Comparison of ENCODE assay signal across 8 cellular contexts in genomic region chr4:6687947-6688878, GRCh38. TPM values are rescaled to one million over a fixed set of nuclear protein-coding genes. Genes with fewer than 3 reads are reported as not detected.
DNase-seq lines count a peak whose midpoint lies in the region; ATAC-seq and TF ChIP-seq lines count a peak whose summit lies in the region.

No MANE protein-coding gene starts in this region.

- TF ChIP-seq CTCF in glutamatergic neuron (IDR thresholded peaks at IDR 0.05; ENCODE audit: partially characterized antibody, unreplicated experiment) = no peak
- no peak for TF ChIP-seq CTCF in transverse colon (IDR thresholded peaks at IDR 0.05)

- peak overlapping the region; percentile 34 to 55 (median 44) for H3K27ac ChIP-seq in transverse colon

- no peaks in the 10 kb centered on the region for H3K27me3 ChIP-seq in transverse colon

- intact Hi-C loops in activated CD4-positive, alpha-beta T cell treated with anti-CD3 and anti-CD28 coated beads, Interleukin-2, amount 10 ng/mL, durations not matched to agents 24 days and 14 days (cut with micrococcal nuclease) = loop anchor here (2.0 kb wide), 1 partner anchor 21 kb away; the partner anchor contains the start of gene MRFAP1L1
- intact Hi-C loops in transverse colon (cut with DNase I; ENCODE audit: low total_unique reads) = no loop called here

- peaks cover 0 to 17% (median 7%) of the 10 kb centered on the region in 4 donors for H3K4me1 ChIP-seq in transverse colon

- H3K27ac Mint-ChIP-seq in activated CD4-positive, alpha-beta T cell treated with anti-CD3 and anti-CD28 coated beads, Interleukin-2, amount 10 ng/mL, durations not matched to agents 24 days and 14 days = peak overlapping the region; percentile 92
- H3K27ac Mint-ChIP-seq in glutamatergic neuron (ENCODE audit: unreplicated experiment) = peak overlapping the region; percentile 91
- H3K27ac Mint-ChIP-seq in stimulated activated memory B cell treated with anti-CD40 and anti-IgM and Interleukin-4, amounts not matched to agents 10 μg/mL and 1 μg/mL and 100 μg/mL, for 72 hours = no peak overlapping the region

- H3K9me3 Mint-ChIP-seq in activated CD4-positive, alpha-beta T cell treated with anti-CD3 and anti-CD28 coated beads, Interleukin-2, amount 10 ng/mL, durations not matched to agents 24 days and 14 days = no peaks in the 10 kb centered on the region
- peaks cover 16% of the 10 kb centered on the region for H3K9me3 Mint-ChIP-seq in glutamatergic neuron (ENCODE audit: unreplicated experiment)
- H3K9me3 Mint-ChIP-seq in stimulated activated memory B cell treated with anti-CD40 and anti-IgM and Interleukin-4, amounts not matched to agents 10 μg/mL and 1 μg/mL and 100 μg/mL, for 72 hours = no peaks in the 10 kb centered on the region

- in situ Hi-C loops in transverse colon (cut with MboI; ENCODE audit: low pct_ligation_motif_present in 1 of 4, low pct_unique_long_range_greater_than_20kb in 1 of 4, low sequenced_read_pairs in 3 of 4) = no loop called here

- no peak for TF ChIP-seq EP300 in transverse colon (IDR thresholded peaks at IDR 0.05; ENCODE audit: low read depth)

- TF ChIP-seq POLR2A in transverse colon (IDR thresholded peaks at IDR 0.05) = no peak

- peak; percentile 6; the same call in 2 of the 3 replicates for ATAC-seq in SK-N-SH treated with all-trans-retinoic acid at 6 μM for 48 hours
- ATAC-seq in stimulated activated memory B cell treated with anti-CD40 and anti-IgM and Interleukin-4, amounts not matched to agents 10 μg/mL and 1 μg/mL and 100 μg/mL, for 72 hours = no peak

- no peaks in the 10 kb centered on the region for H3K9me3 ChIP-seq in transverse colon

- whole genome bisulfite sequencing in transverse colon (ENCODE audit: low coverage in 1 of 2), 2 donors = 85% methylated on average over 24 of the region's 24 CpGs; no CpG with 5 or more reads in 1 of the 2 donors

- peaks cover 10% of the 10 kb centered on the region for H3K36me3 Mint-ChIP-seq in activated CD4-positive, alpha-beta T cell treated with anti-CD3 and anti-CD28 coated beads, Interleukin-2, amount 10 ng/mL, durations not matched to agents 24 days and 14 days (ENCODE audit: low read depth)
- H3K36me3 Mint-ChIP-seq in glutamatergic neuron (ENCODE audit: unreplicated experiment) = no peaks in the 10 kb centered on the region
- H3K36me3 Mint-ChIP-seq in stimulated activated memory B cell treated with anti-CD40 and anti-IgM and Interleukin-4, amounts not matched to agents 10 μg/mL and 1 μg/mL and 100 μg/mL, for 72 hours = no peaks in the 10 kb centered on the region

- H3K4me1 Mint-ChIP-seq in activated CD4-positive, alpha-beta T cell treated with anti-CD3 and anti-CD28 coated beads, Interleukin-2, amount 10 ng/mL, durations not matched to agents 24 days and 14 days = peaks cover 60% of the 10 kb centered on the region
- peaks cover 20% of the 10 kb centered on the region for H3K4me1 Mint-ChIP-seq in glutamatergic neuron (ENCODE audit: low read depth, unreplicated experiment)
- H3K4me1 Mint-ChIP-seq in stimulated activated memory B cell treated with anti-CD40 and anti-IgM and Interleukin-4, amounts not matched to agents 10 μg/mL and 1 μg/mL and 100 μg/mL, for 72 hours = peaks cover 18% of the 10 kb centered on the region

- H3K36me3 ChIP-seq in transverse colon = no peaks in the 10 kb centered on the region

- H3K4me3 ChIP-seq in transverse colon = no peak overlapping the region

- DNase-seq in activated CD4-positive, alpha-beta T cell treated with anti-CD3 and anti-CD28 coated beads, Interleukin-2, amount 10 ng/mL, durations not matched to agents 24 days and 14 days = peak; percentile 62
- no peak for DNase-seq in activated CD4-positive, alpha-beta T cell treated with anti-CD3 and anti-CD28 coated beads, Interleukin-2, amount 50 U/mL, for 4 hours
- no peak for DNase-seq in glutamatergic neuron
- no peak for DNase-seq in transverse colon
- no peak for DNase-seq in cerebellum (ENCODE audit: low spot score)
- DNase-seq in NCI-H1930 (lab: John Stamatoyannopoulos, UW) = no peak

- H3K27me3 Mint-ChIP-seq in activated CD4-positive, alpha-beta T cell treated with anti-CD3 and anti-CD28 coated beads, Interleukin-2, amount 10 ng/mL, durations not matched to agents 24 days and 14 days = no peaks in the 10 kb centered on the region
- peaks cover 26% of the 10 kb centered on the region for H3K27me3 Mint-ChIP-seq in glutamatergic neuron (ENCODE audit: unreplicated experiment)
- peaks cover 44% of the 10 kb centered on the region for H3K27me3 Mint-ChIP-seq in stimulated activated memory B cell treated with anti-CD40 and anti-IgM and Interleukin-4, amounts not matched to agents 10 μg/mL and 1 μg/mL and 100 μg/mL, for 72 hours

- peak overlapping the region; percentile 87 for H3K4me3 Mint-ChIP-seq in activated CD4-positive, alpha-beta T cell treated with anti-CD3 and anti-CD28 coated beads, Interleukin-2, amount 10 ng/mL, durations not matched to agents 24 days and 14 days
- H3K4me3 Mint-ChIP-seq in glutamatergic neuron (ENCODE audit: unreplicated experiment) = peak overlapping the region; percentile 20
- no peak overlapping the region for H3K4me3 Mint-ChIP-seq in stimulated activated memory B cell treated with anti-CD40 and anti-IgM and Interleukin-4, amounts not matched to agents 10 μg/mL and 1 μg/mL and 100 μg/mL, for 72 hours

TF ChIP-seq in SK-N-SH treated with all-trans-retinoic acid at 6 μM for 48 hours, 23 proteins besides CTCF, POLR2A, EP300 and RAD21:
- TF ChIP-seq CREB5 (CRISPR knock-in tag; IDR thresholded peaks at IDR 0.05; ENCODE audit: low read depth) (no peak), PPARA (CRISPR knock-in tag; IDR thresholded peaks at IDR 0.05; ENCODE audit: borderline replicate concordance) (no peak)

RNA-seq across cellular contexts. Expression of gene S100P, which starts 5.5 kb away (rescaled TPM):
- 2.1 and 2.8 TPM in 2 replicates for total RNA-seq in activated CD4-positive, alpha-beta T cell treated with anti-CD3 and anti-CD28 coated beads, Interleukin-2, amount 10 ng/mL, durations not matched to agents 24 days and 14 days
- total RNA-seq in glutamatergic neuron (ENCODE audit: unreplicated experiment) (not detected), transverse colon (1 to 10 TPM in 2 of 4 donors, not detected in 2; 7.5 to 7.8 TPM), cerebellum (0.27 TPM)

RNA-seq across cellular contexts. Expression of gene MRFAP1L1, which starts 21.5 kb away (rescaled TPM):
- 51.4 TPM in 2 replicates for total RNA-seq in activated CD4-positive, alpha-beta T cell treated with anti-CD3 and anti-CD28 coated beads, Interleukin-2, amount 10 ng/mL, durations not matched to agents 24 days and 14 days
- total RNA-seq in glutamatergic neuron (ENCODE audit: unreplicated experiment) (66.1 TPM), transverse colon (10 to 100 TPM; 18.3 to 51.0 (median 30.3) TPM), cerebellum (61.2 TPM)

RNA-seq across cellular contexts. Expression of gene BLOC1S4, which starts 27.8 kb away (rescaled TPM):
- total RNA-seq in activated CD4-positive, alpha-beta T cell treated with anti-CD3 and anti-CD28 coated beads, Interleukin-2, amount 10 ng/mL, durations not matched to agents 24 days and 14 days = 20.1 and 21.4 TPM in 2 replicates
- total RNA-seq in glutamatergic neuron (ENCODE audit: unreplicated experiment) (22.5 TPM), transverse colon (10 to 100 TPM in 3 of 4 donors, under 1 TPM in 1; 1.00 to 18.8 (median 12.4) TPM), cerebellum (8.3 TPM)

RNA-seq across cellular contexts. Expression of gene MRFAP1, which starts 47.7 kb away (rescaled TPM):
- total RNA-seq in activated CD4-positive, alpha-beta T cell treated with anti-CD3 and anti-CD28 coated beads, Interleukin-2, amount 10 ng/mL, durations not matched to agents 24 days and 14 days = 122 TPM in 2 replicates
- 226 TPM for total RNA-seq in glutamatergic neuron (ENCODE audit: unreplicated experiment)
- total RNA-seq in transverse colon = 100 to 1,000 TPM in 3 of 4 donors, 10 to 100 TPM in 1; 96.3 to 229 (median 125) TPM
- 89.2 TPM for total RNA-seq in cerebellum
